Comparison of ENCODE assay signal across 8 cellular contexts in the genomic region with DNA sequence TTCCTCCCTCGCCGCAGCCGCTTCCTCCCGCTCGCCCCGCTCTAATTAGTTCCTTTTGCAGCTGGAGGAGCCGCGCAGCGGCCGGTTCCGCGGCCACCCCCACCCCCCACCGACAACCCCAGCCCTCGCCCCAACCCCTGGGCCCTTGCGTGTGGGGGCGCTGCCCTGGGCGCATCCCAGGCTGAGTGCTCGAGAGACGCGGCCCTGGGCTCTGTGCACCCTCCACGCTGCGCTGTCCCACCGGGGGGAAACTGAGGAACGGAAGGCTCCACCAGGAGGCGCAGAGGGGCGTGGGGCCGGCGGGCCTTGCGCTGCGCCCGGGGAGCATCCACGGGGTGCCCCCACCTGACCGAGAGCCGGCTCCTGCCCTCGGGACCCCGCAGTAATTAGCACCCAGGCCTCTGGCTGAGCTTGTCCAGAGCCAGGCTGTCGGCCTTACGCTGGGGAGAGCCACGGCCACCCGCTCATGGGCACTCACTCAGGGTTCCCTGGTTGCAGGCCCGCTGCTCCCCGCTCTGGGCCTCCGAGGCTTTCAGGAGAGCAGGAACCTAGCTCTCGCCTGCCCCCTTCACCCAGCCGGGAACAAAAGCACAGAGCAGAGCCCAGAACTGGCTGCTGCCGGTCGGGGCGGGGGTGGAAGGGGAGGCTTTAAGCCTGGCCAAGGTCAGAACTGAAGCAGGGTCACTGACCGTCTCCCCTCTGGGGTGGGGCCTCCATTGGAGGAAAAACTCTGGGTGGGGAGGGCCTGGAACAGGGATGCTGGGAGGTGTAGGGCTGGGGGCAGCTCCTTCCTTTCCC. TPM values are rescaled to one million over a fixed set of nuclear protein-coding genes. Genes with fewer than 3 reads are reported as not detected.
DNase-seq lines count a peak whose midpoint lies in the region; ATAC-seq and TF ChIP-seq lines count a peak whose summit lies in the region.

No MANE protein-coding gene starts in this region.

- H3K9ac ChIP-seq in iPS-15b (ENCODE audit: low read depth, low read length), result peak overlapping the region; percentile 65

- ATAC-seq in HG03066 (IDR thresholded peaks at IDR 0.05; ENCODE audit: low read depth, unreplicated experiment), result peak; percentile 68

- H3K27me3 ChIP-seq in iPS-15b (ENCODE audit: control insufficient read depth, insufficient read depth, low read length), result no peaks in the 10 kb centered on the region

- peaks cover 4% of the 10 kb centered on the region for H3K36me3 ChIP-seq in iPS-15b (ENCODE audit: control insufficient read depth, insufficient read depth, low read length)

- in situ Hi-C loops in ACHN (cut with HindIII; ENCODE audit: low pct_ligation_motif_present, low pct_unique_long_range_greater_than_20kb, low sequenced_read_pairs), result no loop called here

- H3K4me1 ChIP-seq in iPS-15b (ENCODE audit: control insufficient read depth, insufficient read depth, low read length), result peaks cover 12% of the 10 kb centered on the region

- peak; percentile 48 to 66 for DNase-seq in AML-193 (lab: John Stamatoyannopoulos, UW)
- DNase-seq in T-helper 9 cell, result peak; percentile 41
- DNase-seq in cardiac fibroblast (ENCODE audit: low read depth in 2 of 2), result peak; percentile 81 to 84
- peak; percentile 89 for DNase-seq in retina
- no peak for DNase-seq in ACHN
- DNase-seq in mesenteric fat pad (ENCODE audit: low spot score), result no peak

- TF ChIP-seq CTCF in cardiac fibroblast (IDR thresholded peaks at IDR 0.05; ENCODE audit: low read depth, low read length), result peak; percentile 77

- H3K4me3 ChIP-seq in cardiac fibroblast (replicated peaks in 1 of 2; ENCODE audit: low read depth in 2 of 2, low read length in 2 of 2), result peak overlapping the region; percentile 27 to 41
- H3K4me3 ChIP-seq in iPS-15b (ENCODE audit: low read depth, low read length), result peak overlapping the region; percentile 48

- no peaks in the 10 kb centered on the region for H3K9me3 ChIP-seq in iPS-15b (ENCODE audit: control insufficient read depth, insufficient read depth, low read length)

RNA-seq across cellular contexts. Expression of gene GLIS2, which starts 12.1 kb away (rescaled TPM):
- total RNA-seq in mesenteric fat pad, result 14.2 TPM

RNA-seq across cellular contexts. Expression of gene PAM16, which starts 23.1 kb away (rescaled TPM):
- total RNA-seq in mesenteric fat pad, result 38.2 TPM

RNA-seq across cellular contexts. Expression of gene VASN, which starts 43.7 kb away (rescaled TPM):
- 26.6 TPM for total RNA-seq in mesenteric fat pad

RNA-seq across cellular contexts. Expression of gene TFAP4, which starts 55.2 kb away (rescaled TPM):
- total RNA-seq in mesenteric fat pad, result 8.2 TPM

Comparison
In these comparisons a context has a peak if more than half of its experiments do, and no peak if none do; other contexts are left out.
1. DNase-seq: peak in AML-193 (2 of 2), T-helper 9 cell (single experiment), cardiac fibroblast (2 of 2) and retina (single experiment); none in ACHN (single experiment) and mesenteric fat pad (single experiment).